In the genomic region with DNA sequence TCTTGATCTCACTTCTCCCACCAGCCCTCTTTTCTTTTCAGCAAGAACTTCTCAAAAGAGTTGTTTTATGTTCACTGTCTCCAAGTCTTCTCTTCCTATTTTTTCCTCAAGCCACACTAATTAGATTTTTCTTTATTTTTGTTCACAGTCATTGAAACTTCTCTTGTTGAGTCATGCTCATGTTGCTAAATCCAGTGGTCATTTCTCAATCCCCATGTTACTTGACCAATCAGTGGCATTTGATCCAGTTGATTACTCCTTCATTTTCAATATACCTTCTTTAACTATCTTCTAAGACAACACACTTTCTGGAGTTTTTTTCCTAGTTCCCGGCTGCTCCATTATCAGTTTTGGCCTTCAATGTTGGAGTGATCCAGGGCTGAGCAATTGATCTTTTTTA, we compare ENCODE assay signal across 27 cellular contexts.
DNase-seq lines count a peak whose midpoint lies in the region; ATAC-seq and TF ChIP-seq lines count a peak whose summit lies in the region.
"Had no signal": no experiment of that assay in that cellular context is flagged by ENCODE, and none has a peak within 500 bp of the region (broad histone marks: within the 10 kb centered on the region; RNA-seq: fewer than 3 reads in every experiment).

No MANE protein-coding gene starts in this region.

- no peak for TF ChIP-seq CTCF in cardiac fibroblast (IDR thresholded peaks at IDR 0.05; ENCODE audit: low read depth, low read length)

- peak; percentile 16 for DNase-seq in HS-5 (ENCODE audit: low read depth)
- DNase-seq in NOMO-1 treated with dmso at 0.1 percent for 144 hours (lab: John Stamatoyannopoulos, UW; ENCODE audit: unreplicated experiment): peak; percentile 57
- peak; percentile 1 to 52 for DNase-seq in cardiac fibroblast (ENCODE audit: low read depth in 2 of 2)
- peak; percentile 79 for DNase-seq in renal cortical epithelial cell (ENCODE audit: low read depth)
- no peak for DNase-seq in RPMI8226
- DNase-seq: activated CD4-positive, alpha-beta T cell treated with anti-CD3 and anti-CD28 coated beads for 1 hour; activated CD8-positive, alpha-beta T cell treated with anti-CD3 and anti-CD28 coated beads, Interleukin-2, amount 10 ng/mL, durations not matched to agents 7 days and 5 days; anterior cingulate cortex; DND-41; endodermal cell; glutamatergic neuron; GOT3; natural killer cell; NCI-H1048; NCI-H1694 treated with DMSO at 0.1 percent for 48 hours; NCI-H2171; NCI-H510A; Peyer's patch; stimulated activated naive CD8-positive, alpha-beta T cell treated with anti-CD3 and anti-CD28 coated beads, Interleukin-15, amount 100 ng/mL, for 72 hours; thyroid gland had no signal

- ATAC-seq in HG03571 (IDR thresholded peaks at IDR 0.05; ENCODE audit: unreplicated experiment) (no peak), GM18519 (IDR thresholded peaks at IDR 0.05; ENCODE audit: low FRiP score, unreplicated experiment) (no peak), HG02763 (IDR thresholded peaks at IDR 0.05; ENCODE audit: unreplicated experiment) (no peak)
- ATAC-seq: activated CD8-positive, alpha-beta T cell treated with anti-CD3 and anti-CD28 coated beads, Interleukin-2, amount 10 ng/mL, durations not matched to agents 7 days and 5 days; natural killer cell; stimulated activated naive CD8-positive, alpha-beta T cell treated with anti-CD3 and anti-CD28 coated beads, Interleukin-15, amount 100 ng/mL, for 72 hours had no signal

- no peak overlapping the region for H3K4me3 ChIP-seq in cardiac fibroblast (replicated peaks in 1 of 2; ENCODE audit: low read depth in 2 of 2, low read length in 2 of 2)
- H3K4me3 ChIP-seq: coronary artery, esophagus muscularis mucosa, Peyer's patch, SJSA1, thyroid gland, vagina had no signal
